8 cellular contexts compared by ENCODE assay signal in genomic region chr6:25006565-25007001, GRCh38.
DNase-seq lines count a peak whose midpoint lies in the region; ATAC-seq and TF ChIP-seq lines count a peak whose summit lies in the region.

No MANE protein-coding gene starts in this region.

- no peaks in the 10 kb centered on the region for H4K20me1 ChIP-seq in SK-N-SH (ENCODE audit: insufficient read depth)

- H3K27ac Mint-ChIP-seq in progenitor cell of endocrine pancreas: no peak overlapping the region

- no peak overlapping the region for H3K4me2 ChIP-seq in SK-N-SH

- no peaks in the 10 kb centered on the region for H3K27me3 Mint-ChIP-seq in progenitor cell of endocrine pancreas

- peaks cover 9% of the 10 kb centered on the region for H3F3A ChIP-seq in SK-N-SH (replicated peaks; ENCODE audit: insufficient read depth)

- H3K9ac ChIP-seq in SK-N-SH: no peak overlapping the region

- H3K9me3 Mint-ChIP-seq in progenitor cell of endocrine pancreas (ENCODE audit: low read depth): no peaks in the 10 kb centered on the region

- intact Hi-C loops in dorsolateral prefrontal cortex (cut with DNase I): no loop called here

- ATAC-seq in GM21515 (IDR thresholded peaks at IDR 0.05; ENCODE audit: unreplicated experiment): no peak
- ATAC-seq in GM19452 (IDR thresholded peaks at IDR 0.05; ENCODE audit: unreplicated experiment): no peak

- H3K27me3 ChIP-seq in SK-N-SH (ENCODE audit: insufficient read depth) (no peaks in the 10 kb centered on the region), dorsolateral prefrontal cortex (no peaks in the 10 kb centered on the region), muscle layer of duodenum (ENCODE audit: low read depth, low read length) (no peaks in the 10 kb centered on the region)

- no peaks in the 10 kb centered on the region for H3K36me3 Mint-ChIP-seq in progenitor cell of endocrine pancreas (ENCODE audit: insufficient read depth)

- H3K27ac ChIP-seq in HEK293 (ENCODE audit: extremely low read depth, low read depth, low read length) (no peak overlapping the region), SK-N-SH (ENCODE audit: low read depth in 2 of 2, low read length in 1 of 2) (no peak overlapping the region), dorsolateral prefrontal cortex (peak overlapping the region in 46 of 59 donors; percentile 0 to 89 (median 53)), muscle layer of duodenum (ENCODE audit: low read length) (peak overlapping the region; percentile 74)

- no peaks in the 10 kb centered on the region for H3K79me2 ChIP-seq in SK-N-SH (ENCODE audit: insufficient read depth)

- H3K4me1 ChIP-seq in HEK293 (ENCODE audit: control insufficient read depth, insufficient read depth, low read length) (no peaks in the 10 kb centered on the region), SK-N-SH (ENCODE audit: control insufficient read depth in 1 of 2, insufficient read depth in 2 of 2, low read depth in 1 of 2, low read length in 1 of 2) (peaks cover 0 to 20% of the 10 kb centered on the region in 2 experiments; a peak in 3 of 4 replicates), muscle layer of duodenum (ENCODE audit: control insufficient read depth in 1 of 2, insufficient read depth in 2 of 2, low read length in 2 of 2) (peaks cover 0 to 11% of the 10 kb centered on the region in 2 donors)

- H3K4me3 ChIP-seq in HEK293 (ENCODE audit: low read depth, low read length): no peak overlapping the region
- H3K4me3 ChIP-seq in SK-N-SH (ENCODE audit: low read depth in 2 of 2, low read length in 1 of 2): no peak overlapping the region
- H3K4me3 ChIP-seq in dorsolateral prefrontal cortex: no peak overlapping the region
- no peak overlapping the region for H3K4me3 ChIP-seq in muscle layer of duodenum (ENCODE audit: low read depth in 1 of 2, low read length in 2 of 2)

- H3K4me1 Mint-ChIP-seq in progenitor cell of endocrine pancreas (ENCODE audit: low read depth): peaks cover 6% of the 10 kb centered on the region

- H3K9me2 ChIP-seq in SK-N-SH: no peaks in the 10 kb centered on the region

- no peak overlapping the region for H3K4me3 Mint-ChIP-seq in progenitor cell of endocrine pancreas (ENCODE audit: low read depth)

- TF ChIP-seq RAD21 in SK-N-SH (IDR thresholded peaks at IDR 0.05; ENCODE audit: low read length): no peak

- TF ChIP-seq EP300 in SK-N-SH (IDR thresholded peaks at IDR 0.05; ENCODE audit: borderline replicate concordance in 1 of 2, low read depth in 1 of 2, low read length in 1 of 2): no peak

- H2AFZ ChIP-seq in SK-N-SH (ENCODE audit: low read depth): peak overlapping the region; percentile 82

- POLR2A ChIA-PET in HEK293 (lab: Yijun Ruan, JAX): no interaction called here
- POLR2A ChIA-PET in SK-N-SH (lab: Yijun Ruan, JAX): no interaction called here

- H3K9me3 ChIP-seq in HEK293 (ENCODE audit: control insufficient read depth, insufficient read depth, low read depth, low read length): no peaks in the 10 kb centered on the region
- no peaks in the 10 kb centered on the region for H3K9me3 ChIP-seq in SK-N-SH
- no peaks in the 10 kb centered on the region for H3K9me3 ChIP-seq in muscle layer of duodenum (ENCODE audit: control insufficient read depth in 1 of 2, low read length in 2 of 2)

- TF ChIP-seq CTCF in HEK293 (tag by site-specific recombination; IDR thresholded peaks at IDR 0.05) (no peak), SK-N-SH (IDR thresholded peaks at IDR 0.05) (no peak), dorsolateral prefrontal cortex (IDR thresholded peaks at IDR 0.05 in 54 of 56, conservative IDR thresholded peaks at IDR 0.05 in 2 of 56; ENCODE audit: low read depth in 1 of 56, partially characterized antibody in 56 of 56) (no peak), progenitor cell of endocrine pancreas (IDR thresholded peaks at IDR 0.05; ENCODE audit: unreplicated experiment) (no peak)

- DNase-seq in CD1c-positive myeloid dendritic cell (ENCODE audit: extremely low spot score) (peak; percentile 94), SK-N-SH (no peak), dorsolateral prefrontal cortex (peak in 1 of 10 donors; percentile 44), progenitor cell of endocrine pancreas (ENCODE audit: low spot score, unreplicated experiment) (no peak)

- WGBS in SK-N-SH (ENCODE audit: low lambda C conversion rate): 75% methylated on average over 3 of the region's 3 CpGs

- H3K36me3 ChIP-seq in HEK293 (ENCODE audit: control insufficient read depth in 2 of 2, insufficient read depth in 1 of 2, low read length in 2 of 2) (no peaks in the 10 kb centered on the region), SK-N-SH (replicated peaks in 1 of 2; ENCODE audit: control insufficient read depth in 1 of 2, insufficient read depth in 2 of 2, low read length in 1 of 2) (no peaks in the 10 kb centered on the region), muscle layer of duodenum (ENCODE audit: control insufficient read depth in 1 of 2, insufficient read depth in 2 of 2, low read length in 2 of 2) (no peaks in the 10 kb centered on the region)

- CTCF ChIA-PET in HEK293 (lab: Yijun Ruan, JAX): interaction anchor here (0.7 to 7.7 kb wide), 3 partner anchors 11 to 73 kb away, joined by 3 to 53 read pairs (median 4); no protein-coding TSS in a partner anchor
- CTCF ChIA-PET in SK-N-SH (lab: Yijun Ruan, JAX): interaction anchor here (1.3 kb wide), 1 partner anchor 150 kb away, joined by 5 read pairs; no protein-coding TSS in a partner anchor

TF ChIP-seq in HEK293, 187 proteins besides CTCF, POLR2A, EP300 and RAD21:
- TF ChIP-seq ZNF561 (tag by site-specific recombination; IDR thresholded peaks at IDR 0.05; ENCODE audit: borderline replicate concordance): no peak
- TF ChIP-seq, protein P1, sequence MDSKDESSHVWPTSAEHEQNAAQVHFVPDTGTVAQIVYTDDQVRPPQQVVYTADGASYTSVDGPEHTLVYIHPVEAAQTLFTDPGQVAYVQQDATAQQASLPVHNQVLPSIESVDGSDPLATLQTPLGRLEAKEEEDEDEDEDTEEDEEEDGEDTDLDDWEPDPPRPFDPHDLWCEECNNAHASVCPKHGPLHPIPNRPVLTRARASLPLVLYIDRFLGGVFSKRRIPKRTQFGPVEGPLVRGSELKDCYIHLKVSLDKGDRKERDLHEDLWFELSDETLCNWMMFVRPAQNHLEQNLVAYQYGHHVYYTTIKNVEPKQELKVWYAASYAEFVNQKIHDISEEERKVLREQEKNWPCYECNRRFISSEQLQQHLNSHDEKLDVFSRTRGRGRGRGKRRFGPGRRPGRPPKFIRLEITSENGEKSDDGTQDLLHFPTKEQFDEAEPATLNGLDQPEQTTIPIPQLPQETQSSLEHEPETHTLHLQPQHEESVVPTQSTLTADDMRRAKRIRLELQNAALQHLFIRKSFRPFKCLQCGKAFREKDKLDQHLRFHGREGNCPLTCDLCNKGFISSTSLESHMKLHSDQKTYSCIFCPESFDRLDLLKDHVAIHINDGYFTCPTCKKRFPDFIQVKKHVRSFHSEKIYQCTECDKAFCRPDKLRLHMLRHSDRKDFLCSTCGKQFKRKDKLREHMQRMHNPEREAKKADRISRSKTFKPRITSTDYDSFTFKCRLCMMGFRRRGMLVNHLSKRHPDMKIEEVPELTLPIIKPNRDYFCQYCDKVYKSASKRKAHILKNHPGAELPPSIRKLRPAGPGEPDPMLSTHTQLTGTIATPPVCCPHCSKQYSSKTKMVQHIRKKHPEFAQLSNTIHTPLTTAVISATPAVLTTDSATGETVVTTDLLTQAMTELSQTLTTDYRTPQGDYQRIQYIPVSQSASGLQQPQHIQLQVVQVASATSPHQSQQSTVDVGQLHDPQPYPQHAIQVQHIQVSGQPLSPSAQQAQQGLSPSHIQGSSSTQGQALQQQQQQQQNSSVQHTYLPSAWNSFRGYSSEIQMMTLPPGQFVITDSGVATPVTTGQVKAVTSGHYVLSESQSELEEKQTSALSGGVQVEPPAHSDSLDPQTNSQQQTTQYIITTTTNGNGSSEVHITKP (tag by site-specific recombination; IDR thresholded peaks at IDR 0.05): peak; percentile 74
TF ChIP-seq in HEK293: peak in this region for 1.

TF ChIP-seq in SK-N-SH, 30 proteins besides CTCF, POLR2A, EP300 and RAD21:
- no peak for TF ChIP-seq CHD2 (IDR thresholded peaks at IDR 0.05; ENCODE audit: low read length, partially characterized antibody)
- TF ChIP-seq FOXM1 (IDR thresholded peaks at IDR 0.05; ENCODE audit: low read depth): no peak
- TF ChIP-seq NRF1 (IDR thresholded peaks at IDR 0.05; ENCODE audit: low read depth, low read length): no peak
- TF ChIP-seq ZBTB33 (IDR thresholded peaks at IDR 0.05; ENCODE audit: borderline replicate concordance, low read depth): no peak
- no peak for TF ChIP-seq MEF2A (IDR thresholded peaks at IDR 0.05; ENCODE audit: borderline replicate concordance, low read depth)
- no peak for TF ChIP-seq USF1 (IDR thresholded peaks at IDR 0.05; ENCODE audit: borderline replicate concordance, low read depth)
- TF ChIP-seq JUND (IDR thresholded peaks at IDR 0.05): no peak
- TF ChIP-seq FOXJ3 (CRISPR knock-in tag; IDR thresholded peaks at IDR 0.05): no peak
- TF ChIP-seq TAF1 (IDR thresholded peaks at IDR 0.05; ENCODE audit: borderline replicate concordance, low read depth, low read length): no peak
TF ChIP-seq in SK-N-SH: peak in this region for 0.

Comparison
In these comparisons a context has a peak if more than half of its experiments do, and no peak if none do; other contexts are left out.
1. H3K27ac ChIP-seq: peak in dorsolateral prefrontal cortex (46 of 59) and muscle layer of duodenum (single experiment); none in HEK293 (single experiment) and SK-N-SH (0 of 2).